In genomic region chr16:67917852-67918236, GRCh38 we compare ENCODE assay signal across 1 cellular context.
TF ChIP-seq lines count a peak whose summit lies in the region.

No MANE protein-coding gene starts in this region.

TF ChIP-seq in K562, 482 proteins besides CTCF, POLR2A, EP300 and RAD21 (continued from another document and continues in another):
- TF ChIP-seq, protein P1, sequence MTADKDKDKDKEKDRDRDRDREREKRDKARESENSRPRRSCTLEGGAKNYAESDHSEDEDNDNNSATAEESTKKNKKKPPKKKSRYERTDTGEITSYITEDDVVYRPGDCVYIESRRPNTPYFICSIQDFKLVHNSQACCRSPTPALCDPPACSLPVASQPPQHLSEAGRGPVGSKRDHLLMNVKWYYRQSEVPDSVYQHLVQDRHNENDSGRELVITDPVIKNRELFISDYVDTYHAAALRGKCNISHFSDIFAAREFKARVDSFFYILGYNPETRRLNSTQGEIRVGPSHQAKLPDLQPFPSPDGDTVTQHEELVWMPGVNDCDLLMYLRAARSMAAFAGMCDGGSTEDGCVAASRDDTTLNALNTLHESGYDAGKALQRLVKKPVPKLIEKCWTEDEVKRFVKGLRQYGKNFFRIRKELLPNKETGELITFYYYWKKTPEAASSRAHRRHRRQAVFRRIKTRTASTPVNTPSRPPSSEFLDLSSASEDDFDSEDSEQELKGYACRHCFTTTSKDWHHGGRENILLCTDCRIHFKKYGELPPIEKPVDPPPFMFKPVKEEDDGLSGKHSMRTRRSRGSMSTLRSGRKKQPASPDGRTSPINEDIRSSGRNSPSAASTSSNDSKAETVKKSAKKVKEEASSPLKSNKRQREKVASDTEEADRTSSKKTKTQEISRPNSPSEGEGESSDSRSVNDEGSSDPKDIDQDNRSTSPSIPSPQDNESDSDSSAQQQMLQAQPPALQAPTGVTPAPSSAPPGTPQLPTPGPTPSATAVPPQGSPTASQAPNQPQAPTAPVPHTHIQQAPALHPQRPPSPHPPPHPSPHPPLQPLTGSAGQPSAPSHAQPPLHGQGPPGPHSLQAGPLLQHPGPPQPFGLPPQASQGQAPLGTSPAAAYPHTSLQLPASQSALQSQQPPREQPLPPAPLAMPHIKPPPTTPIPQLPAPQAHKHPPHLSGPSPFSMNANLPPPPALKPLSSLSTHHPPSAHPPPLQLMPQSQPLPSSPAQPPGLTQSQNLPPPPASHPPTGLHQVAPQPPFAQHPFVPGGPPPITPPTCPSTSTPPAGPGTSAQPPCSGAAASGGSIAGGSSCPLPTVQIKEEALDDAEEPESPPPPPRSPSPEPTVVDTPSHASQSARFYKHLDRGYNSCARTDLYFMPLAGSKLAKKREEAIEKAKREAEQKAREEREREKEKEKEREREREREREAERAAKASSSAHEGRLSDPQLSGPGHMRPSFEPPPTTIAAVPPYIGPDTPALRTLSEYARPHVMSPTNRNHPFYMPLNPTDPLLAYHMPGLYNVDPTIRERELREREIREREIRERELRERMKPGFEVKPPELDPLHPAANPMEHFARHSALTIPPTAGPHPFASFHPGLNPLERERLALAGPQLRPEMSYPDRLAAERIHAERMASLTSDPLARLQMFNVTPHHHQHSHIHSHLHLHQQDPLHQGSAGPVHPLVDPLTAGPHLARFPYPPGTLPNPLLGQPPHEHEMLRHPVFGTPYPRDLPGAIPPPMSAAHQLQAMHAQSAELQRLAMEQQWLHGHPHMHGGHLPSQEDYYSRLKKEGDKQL (CRISPR knock-in tag; IDR thresholded peaks at IDR 0.05; ENCODE audit: borderline replicate concordance): no peak
- no peak for TF ChIP-seq ASH1L (IDR thresholded peaks at IDR 0.05; ENCODE audit: borderline replicate concordance, low read depth, partially characterized antibody)
- no peak for TF ChIP-seq BRD4 (IDR thresholded peaks at IDR 0.05)
- no peak for TF ChIP-seq NR2C2 (CRISPR knock-in tag; IDR thresholded peaks at IDR 0.05)
- TF ChIP-seq NR2C2 (tag; IDR thresholded peaks at IDR 0.05): no peak
- no peak for TF ChIP-seq RBM22 (IDR thresholded peaks at IDR 0.05; ENCODE audit: low read depth, low read length, poor library complexity, severe bottlenecking)
- no peak for TF ChIP-seq NEUROD1 (IDR thresholded peaks at IDR 0.05; ENCODE audit: borderline replicate concordance, low read depth, low read length, partially characterized antibody)
- TF ChIP-seq CREB5 (CRISPR knock-in tag; IDR thresholded peaks at IDR 0.05): no peak
- TF ChIP-seq L3MBTL2 (IDR thresholded peaks at IDR 0.05): no peak
- no peak for TF ChIP-seq ZC3H11A (IDR thresholded peaks at IDR 0.05; ENCODE audit: low read depth, low read length)
- no peak for TF ChIP-seq NFIC (IDR thresholded peaks at IDR 0.05)
- no peak for TF ChIP-seq NCOA2 (IDR thresholded peaks at IDR 0.05; ENCODE audit: partially characterized antibody in 2 of 2)
- TF ChIP-seq, protein P2, sequence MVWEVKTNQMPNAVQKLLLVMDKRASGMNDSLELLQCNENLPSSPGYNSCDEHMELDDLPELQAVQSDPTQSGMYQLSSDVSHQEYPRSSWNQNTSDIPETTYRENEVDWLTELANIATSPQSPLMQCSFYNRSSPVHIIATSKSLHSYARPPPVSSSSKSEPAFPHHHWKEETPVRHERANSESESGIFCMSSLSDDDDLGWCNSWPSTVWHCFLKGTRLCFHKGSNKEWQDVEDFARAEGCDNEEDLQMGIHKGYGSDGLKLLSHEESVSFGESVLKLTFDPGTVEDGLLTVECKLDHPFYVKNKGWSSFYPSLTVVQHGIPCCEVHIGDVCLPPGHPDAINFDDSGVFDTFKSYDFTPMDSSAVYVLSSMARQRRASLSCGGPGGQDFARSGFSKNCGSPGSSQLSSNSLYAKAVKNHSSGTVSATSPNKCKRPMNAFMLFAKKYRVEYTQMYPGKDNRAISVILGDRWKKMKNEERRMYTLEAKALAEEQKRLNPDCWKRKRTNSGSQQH (CRISPR knock-in tag; IDR thresholded peaks at IDR 0.05): no peak
- TF ChIP-seq RBM34 (IDR thresholded peaks at IDR 0.05; ENCODE audit: borderline replicate concordance, insufficient read depth, low read length): no peak
- TF ChIP-seq KDM1A (IDR thresholded peaks at IDR 0.05): no peak
- TF ChIP-seq FOXP1 (CRISPR knock-in tag; IDR thresholded peaks at IDR 0.05): no peak
- TF ChIP-seq ZNF282 (CRISPR knock-in tag; IDR thresholded peaks at IDR 0.05): no peak
- TF ChIP-seq KHSRP (IDR thresholded peaks at IDR 0.05): no peak
- no peak for TF ChIP-seq GABPA (tag; conservative IDR thresholded peaks at IDR 0.05; ENCODE audit: low read depth)
- no peak for TF ChIP-seq IFI16 (CRISPR knock-in tag; IDR thresholded peaks at IDR 0.05)
- TF ChIP-seq, protein P3, sequence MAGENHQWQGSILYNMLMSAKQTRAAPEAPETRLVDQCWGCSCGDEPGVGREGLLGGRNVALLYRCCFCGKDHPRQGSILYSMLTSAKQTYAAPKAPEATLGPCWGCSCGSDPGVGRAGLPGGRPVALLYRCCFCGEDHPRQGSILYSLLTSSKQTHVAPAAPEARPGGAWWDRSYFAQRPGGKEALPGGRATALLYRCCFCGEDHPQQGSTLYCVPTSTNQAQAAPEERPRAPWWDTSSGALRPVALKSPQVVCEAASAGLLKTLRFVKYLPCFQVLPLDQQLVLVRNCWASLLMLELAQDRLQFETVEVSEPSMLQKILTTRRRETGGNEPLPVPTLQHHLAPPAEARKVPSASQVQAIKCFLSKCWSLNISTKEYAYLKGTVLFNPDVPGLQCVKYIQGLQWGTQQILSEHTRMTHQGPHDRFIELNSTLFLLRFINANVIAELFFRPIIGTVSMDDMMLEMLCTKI (IDR thresholded peaks at IDR 0.05; ENCODE audit: partially characterized antibody): no peak
- no peak for TF ChIP-seq SMAD3 (CRISPR knock-in tag; conservative IDR thresholded peaks at IDR 0.05)
- TF ChIP-seq PHF21A (IDR thresholded peaks at IDR 0.05; ENCODE audit: borderline replicate concordance, low read depth): no peak
- TF ChIP-seq, protein P4, sequence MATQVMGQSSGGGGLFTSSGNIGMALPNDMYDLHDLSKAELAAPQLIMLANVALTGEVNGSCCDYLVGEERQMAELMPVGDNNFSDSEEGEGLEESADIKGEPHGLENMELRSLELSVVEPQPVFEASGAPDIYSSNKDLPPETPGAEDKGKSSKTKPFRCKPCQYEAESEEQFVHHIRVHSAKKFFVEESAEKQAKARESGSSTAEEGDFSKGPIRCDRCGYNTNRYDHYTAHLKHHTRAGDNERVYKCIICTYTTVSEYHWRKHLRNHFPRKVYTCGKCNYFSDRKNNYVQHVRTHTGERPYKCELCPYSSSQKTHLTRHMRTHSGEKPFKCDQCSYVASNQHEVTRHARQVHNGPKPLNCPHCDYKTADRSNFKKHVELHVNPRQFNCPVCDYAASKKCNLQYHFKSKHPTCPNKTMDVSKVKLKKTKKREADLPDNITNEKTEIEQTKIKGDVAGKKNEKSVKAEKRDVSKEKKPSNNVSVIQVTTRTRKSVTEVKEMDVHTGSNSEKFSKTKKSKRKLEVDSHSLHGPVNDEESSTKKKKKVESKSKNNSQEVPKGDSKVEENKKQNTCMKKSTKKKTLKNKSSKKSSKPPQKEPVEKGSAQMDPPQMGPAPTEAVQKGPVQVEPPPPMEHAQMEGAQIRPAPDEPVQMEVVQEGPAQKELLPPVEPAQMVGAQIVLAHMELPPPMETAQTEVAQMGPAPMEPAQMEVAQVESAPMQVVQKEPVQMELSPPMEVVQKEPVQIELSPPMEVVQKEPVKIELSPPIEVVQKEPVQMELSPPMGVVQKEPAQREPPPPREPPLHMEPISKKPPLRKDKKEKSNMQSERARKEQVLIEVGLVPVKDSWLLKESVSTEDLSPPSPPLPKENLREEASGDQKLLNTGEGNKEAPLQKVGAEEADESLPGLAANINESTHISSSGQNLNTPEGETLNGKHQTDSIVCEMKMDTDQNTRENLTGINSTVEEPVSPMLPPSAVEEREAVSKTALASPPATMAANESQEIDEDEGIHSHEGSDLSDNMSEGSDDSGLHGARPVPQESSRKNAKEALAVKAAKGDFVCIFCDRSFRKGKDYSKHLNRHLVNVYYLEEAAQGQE (CRISPR knock-in tag; IDR thresholded peaks at IDR 0.05; ENCODE audit: low read depth): no peak
- TF ChIP-seq, protein P5, sequence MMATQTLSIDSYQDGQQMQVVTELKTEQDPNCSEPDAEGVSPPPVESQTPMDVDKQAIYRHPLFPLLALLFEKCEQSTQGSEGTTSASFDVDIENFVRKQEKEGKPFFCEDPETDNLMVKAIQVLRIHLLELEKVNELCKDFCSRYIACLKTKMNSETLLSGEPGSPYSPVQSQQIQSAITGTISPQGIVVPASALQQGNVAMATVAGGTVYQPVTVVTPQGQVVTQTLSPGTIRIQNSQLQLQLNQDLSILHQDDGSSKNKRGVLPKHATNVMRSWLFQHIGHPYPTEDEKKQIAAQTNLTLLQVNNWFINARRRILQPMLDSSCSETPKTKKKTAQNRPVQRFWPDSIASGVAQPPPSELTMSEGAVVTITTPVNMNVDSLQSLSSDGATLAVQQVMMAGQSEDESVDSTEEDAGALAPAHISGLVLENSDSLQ (IDR thresholded peaks at IDR 0.05): peak; percentile 70
- no peak for TF ChIP-seq SREBF2 (CRISPR knock-in tag; IDR thresholded peaks at IDR 0.05)
- TF ChIP-seq, protein P6, sequence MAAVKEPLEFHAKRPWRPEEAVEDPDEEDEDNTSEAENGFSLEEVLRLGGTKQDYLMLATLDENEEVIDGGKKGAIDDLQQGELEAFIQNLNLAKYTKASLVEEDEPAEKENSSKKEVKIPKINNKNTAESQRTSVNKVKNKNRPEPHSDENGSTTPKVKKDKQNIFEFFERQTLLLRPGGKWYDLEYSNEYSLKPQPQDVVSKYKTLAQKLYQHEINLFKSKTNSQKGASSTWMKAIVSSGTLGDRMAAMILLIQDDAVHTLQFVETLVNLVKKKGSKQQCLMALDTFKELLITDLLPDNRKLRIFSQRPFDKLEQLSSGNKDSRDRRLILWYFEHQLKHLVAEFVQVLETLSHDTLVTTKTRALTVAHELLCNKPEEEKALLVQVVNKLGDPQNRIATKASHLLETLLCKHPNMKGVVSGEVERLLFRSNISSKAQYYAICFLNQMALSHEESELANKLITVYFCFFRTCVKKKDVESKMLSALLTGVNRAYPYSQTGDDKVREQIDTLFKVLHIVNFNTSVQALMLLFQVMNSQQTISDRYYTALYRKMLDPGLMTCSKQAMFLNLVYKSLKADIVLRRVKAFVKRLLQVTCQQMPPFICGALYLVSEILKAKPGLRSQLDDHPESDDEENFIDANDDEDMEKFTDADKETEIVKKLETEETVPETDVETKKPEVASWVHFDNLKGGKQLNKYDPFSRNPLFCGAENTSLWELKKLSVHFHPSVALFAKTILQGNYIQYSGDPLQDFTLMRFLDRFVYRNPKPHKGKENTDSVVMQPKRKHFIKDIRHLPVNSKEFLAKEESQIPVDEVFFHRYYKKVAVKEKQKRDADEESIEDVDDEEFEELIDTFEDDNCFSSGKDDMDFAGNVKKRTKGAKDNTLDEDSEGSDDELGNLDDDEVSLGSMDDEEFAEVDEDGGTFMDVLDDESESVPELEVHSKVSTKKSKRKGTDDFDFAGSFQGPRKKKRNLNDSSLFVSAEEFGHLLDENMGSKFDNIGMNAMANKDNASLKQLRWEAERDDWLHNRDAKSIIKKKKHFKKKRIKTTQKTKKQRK (IDR thresholded peaks at IDR 0.05; ENCODE audit: borderline replicate concordance, low read depth, low read length): no peak
- no peak for TF ChIP-seq MCM3 (IDR thresholded peaks at IDR 0.05)
- TF ChIP-seq CREBBP (IDR thresholded peaks at IDR 0.05; ENCODE audit: low read depth, low read length): no peak
- no peak for TF ChIP-seq PREB (CRISPR knock-in tag; IDR thresholded peaks at IDR 0.05)
- no peak for TF ChIP-seq RUNX1 (IDR thresholded peaks at IDR 0.05; ENCODE audit: low read depth)
- TF ChIP-seq HNRNPL (IDR thresholded peaks at IDR 0.05; ENCODE audit: low read depth, low read length): no peak
- TF ChIP-seq FOSL1 (tag; conservative IDR thresholded peaks at IDR 0.05): peak; percentile 99
- TF ChIP-seq ZEB2 (IDR thresholded peaks at IDR 0.05): peak; percentile 61; the same call in 1 of the 2 replicates
- TF ChIP-seq SMARCE1 (IDR thresholded peaks at IDR 0.05): peak; percentile 68
- no peak for TF ChIP-seq SUPT5H (IDR thresholded peaks at IDR 0.05)
- no peak for TF ChIP-seq KDM5B (IDR thresholded peaks at IDR 0.05; ENCODE audit: insufficient replicate concordance, low read depth, low read length)
- no peak for TF ChIP-seq KLF10 (CRISPR knock-in tag; IDR thresholded peaks at IDR 0.05)
